ENCODE assay signal across 10 cellular contexts in genomic region chr5:10702040-10702629, GRCh38. TPM values are rescaled to one million over a fixed set of nuclear protein-coding genes. Genes with fewer than 3 reads are reported as not detected.
DNase-seq lines count a peak whose midpoint lies in the region; ATAC-seq and TF ChIP-seq lines count a peak whose summit lies in the region.
"Had no signal": no experiment of that assay in that cellular context is flagged by ENCODE, and none has a peak within 500 bp of the region (broad histone marks: within the 10 kb centered on the region; RNA-seq: fewer than 3 reads in every experiment).

No MANE protein-coding gene starts in this region.

- H3K4me1 ChIP-seq in lung (ENCODE audit: control insufficient read depth in 2 of 2, insufficient read depth in 2 of 2, low read length in 2 of 2): peaks cover 3 to 14% of the 10 kb centered on the region in 2 donors

- ATAC-seq in lung (ENCODE audit: insufficient read depth, low FRiP score): no peak

- DNase-seq in AG08396 (ENCODE audit: low spot score): peak; percentile 81
- peak; percentile 99 for DNase-seq in M059J (ENCODE audit: low read depth)
- no peak for DNase-seq in chondrocyte (ENCODE audit: low spot score)
- peak; percentile 34 for DNase-seq in lung (ENCODE audit: low spot score)
- DNase-seq in effector CD4-positive, alpha-beta T cell: no peak
- no peak for DNase-seq in stimulated activated CD4-positive, alpha-beta T cell treated with anti-CD3 and anti-CD28 coated beads, Interleukin-15, amount 100 ng/mL, for 24 hours
- DNase-seq in activated CD8-positive, alpha-beta memory T cell treated with anti-CD3 and anti-CD28 coated beads, Interleukin-2, amount 50 U/mL, for 4 hours: no peak
- DNase-seq in stimulated activated naive CD4-positive, alpha-beta T cell treated with Interleukin-2 at 50 U/mL for 16 hours (lab: John Stamatoyannopoulos, UW): no peak

- no peaks in the 10 kb centered on the region for H3K9me3 ChIP-seq in lung (ENCODE audit: control insufficient read depth in 2 of 2, insufficient read depth in 1 of 2, low read length in 1 of 2)

- WGBS in lung, 2 donors: 81 to 84% methylated on average over 9 of the region's 9 CpGs

- H3K9me3 Mint-ChIP-seq in chondrocyte (ENCODE audit: low read depth): no peaks in the 10 kb centered on the region
- H3K9me3 Mint-ChIP-seq: activated CD4-positive, alpha-beta T cell treated with anti-CD3 and anti-CD28 coated beads, Interleukin-2, amount 10 ng/mL, durations not matched to agents 7 days and 5 days; brain had no signal

- peaks cover 61% of the 10 kb centered on the region for H3K4me1 Mint-ChIP-seq in chondrocyte (ENCODE audit: low read depth)

- peaks cover 0 to 2% of the 10 kb centered on the region in 2 donors for H3K36me3 ChIP-seq in lung (ENCODE audit: control insufficient read depth in 2 of 2, insufficient read depth in 2 of 2, low read length in 2 of 2)

- no peak overlapping the region for H3K4me3 Mint-ChIP-seq in chondrocyte (ENCODE audit: unreplicated experiment)
- H3K4me3 Mint-ChIP-seq: activated CD4-positive, alpha-beta T cell treated with anti-CD3 and anti-CD28 coated beads, Interleukin-2, amount 10 ng/mL, durations not matched to agents 7 days and 5 days; brain had no signal

- no peaks in the 10 kb centered on the region for H3K27me3 ChIP-seq in lung (ENCODE audit: control insufficient read depth, insufficient read depth)

- H3K4me3 ChIP-seq in lung: no peak overlapping the region

- peak overlapping the region; percentile 9 to 11 for H3K27ac ChIP-seq in lung (ENCODE audit: low read depth in 1 of 2, low read length in 1 of 2)

- no peak for TF ChIP-seq CTCF in chondrocyte (IDR thresholded peaks at IDR 0.05)
- no peak for TF ChIP-seq CTCF in lung (IDR thresholded peaks at IDR 0.05; ENCODE audit: control extremely low read depth, extremely low read depth)

- H3K27ac Mint-ChIP-seq in chondrocyte (ENCODE audit: unreplicated experiment): peak overlapping the region; percentile 90
- H3K27ac Mint-ChIP-seq: activated CD4-positive, alpha-beta T cell treated with anti-CD3 and anti-CD28 coated beads, Interleukin-2, amount 10 ng/mL, durations not matched to agents 7 days and 5 days had no signal

- H3K36me3 Mint-ChIP-seq in chondrocyte (ENCODE audit: low read depth): peaks cover 3% of the 10 kb centered on the region
- H3K36me3 Mint-ChIP-seq: brain had no signal

- H3K27me3 Mint-ChIP-seq in chondrocyte (ENCODE audit: low read depth): no peaks in the 10 kb centered on the region
- H3K27me3 Mint-ChIP-seq: activated CD4-positive, alpha-beta T cell treated with anti-CD3 and anti-CD28 coated beads, Interleukin-2, amount 10 ng/mL, durations not matched to agents 7 days and 5 days; brain had no signal

RNA-seq across cellular contexts. Expression of gene DAP, which starts 58.9 kb away (rescaled TPM):
- 77.3 and 164 TPM in 2 replicates for total RNA-seq in M059J (2014; rRNA removed; shearing (Covaris generic))
- total RNA-seq in chondrocyte (210 to 235 TPM (median 234 TPM) in 3 replicates), lung (100 to 1,000 TPM in 1 of 2 donors, 10 to 100 TPM in 1; 49.9 to 131 TPM)
- 10 to 100 TPM; 60.4 to 80.1 TPM for polyA plus RNA-seq in lung

Comparison
In these comparisons a context has a peak if more than half of its experiments do, and no peak if none do; other contexts are left out.
1. DNase-seq: peak in AG08396 (single experiment), M059J (single experiment) and lung (single experiment); none in chondrocyte (single experiment), effector CD4-positive, alpha-beta T cell (single experiment), stimulated activated CD4-positive, alpha-beta T cell treated with anti-CD3 and anti-CD28 coated beads, Interleukin-15, amount 100 ng/mL, for 24 hours (single experiment), activated CD8-positive, alpha-beta memory T cell treated with anti-CD3 and anti-CD28 coated beads, Interleukin-2, amount 50 U/mL, for 4 hours (single experiment) and stimulated activated naive CD4-positive, alpha-beta T cell treated with Interleukin-2 at 50 U/mL for 16 hours (single experiment).